9 cellular contexts compared by ENCODE assay signal in the genomic region with DNA sequence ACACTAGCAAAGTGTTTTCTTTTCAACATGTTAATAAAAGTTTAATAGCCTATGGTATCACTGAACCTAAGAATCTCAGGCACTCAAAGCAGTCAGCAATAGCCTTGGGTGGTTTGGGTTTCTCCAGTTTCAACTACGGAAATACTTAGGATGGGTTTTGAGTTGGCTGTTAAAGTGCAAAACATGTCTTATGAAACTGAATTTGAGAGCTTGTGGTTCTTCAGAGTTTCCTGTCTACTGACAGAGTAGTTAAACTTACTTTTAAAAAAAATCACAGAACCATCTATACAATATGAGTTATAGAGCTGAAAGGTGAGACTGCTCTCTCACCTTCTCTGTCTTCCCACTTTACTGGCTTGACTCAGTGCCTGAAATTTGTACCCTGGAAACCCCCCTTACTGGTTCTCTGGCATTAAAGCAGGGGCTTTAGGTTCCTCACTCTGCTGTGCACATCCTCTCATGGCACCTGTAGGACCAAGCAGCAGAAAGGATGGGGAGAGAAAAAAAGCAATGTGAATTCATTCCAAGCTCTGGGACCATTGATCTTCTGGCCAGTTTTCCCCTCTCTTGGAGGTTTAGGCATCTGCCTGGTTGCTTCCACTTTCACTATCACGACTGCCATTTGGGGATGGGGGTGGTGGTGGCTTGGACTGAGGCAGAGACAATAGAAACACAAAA. TPM values are rescaled to one million over a fixed set of nuclear protein-coding genes. Genes with fewer than 3 reads are reported as not detected.
DNase-seq lines count a peak whose midpoint lies in the region; ATAC-seq and TF ChIP-seq lines count a peak whose summit lies in the region.
"Had no signal": no experiment of that assay in that cellular context is flagged by ENCODE, and none has a peak within 500 bp of the region (broad histone marks: within the 10 kb centered on the region; RNA-seq: fewer than 3 reads in every experiment).

No MANE protein-coding gene starts in this region.

- no peaks in the 10 kb centered on the region for H3K36me3 ChIP-seq in CD8-positive, alpha-beta T cell (ENCODE audit: insufficient read depth, low read length)
- H3K36me3 ChIP-seq: heart left ventricle had no signal

- no peaks in the 10 kb centered on the region for H3K9me3 ChIP-seq in CD8-positive, alpha-beta T cell (ENCODE audit: low read length)

- H3K27me3 Mint-ChIP-seq in CD8-positive, alpha-beta T cell (ENCODE audit: low read depth), result no peaks in the 10 kb centered on the region
- H3K27me3 Mint-ChIP-seq in activated T-cell treated with anti-CD3 and anti-CD28 coated beads, Interleukin-2, amount 50 U/mL, for 72 hours (ENCODE audit: low read depth), result no peaks in the 10 kb centered on the region

- ATAC-seq in CD8-positive, alpha-beta T cell, result peak; percentile 88
- peak; percentile 96 for ATAC-seq in GM19351 (IDR thresholded peaks at IDR 0.05; ENCODE audit: unreplicated experiment)
- ATAC-seq in HG03342 (IDR thresholded peaks at IDR 0.05; ENCODE audit: unreplicated experiment), result peak; percentile 94
- ATAC-seq in activated T-cell treated with anti-CD3 and anti-CD28 coated beads, Interleukin-2, amount 50 U/mL, for 72 hours (replicated peaks in 1 of 2), result peak; percentile 96

- intact Hi-C loops in CD8-positive, alpha-beta T cell (cut with DNase I, micrococcal nuclease), result loop anchor here in 1 of 2 experiments (2.0 to 5.0 kb wide), 2 partner anchors 17 to 75 kb away; no protein-coding TSS in a partner anchor
- intact Hi-C loops in head of caudate nucleus (cut with DNase I), result no loop called here

- H3K36me3 Mint-ChIP-seq in CD8-positive, alpha-beta T cell, result peaks cover 14% of the 10 kb centered on the region
- peaks cover 22 to 24% of the 10 kb centered on the region in 2 donors for H3K36me3 Mint-ChIP-seq in activated T-cell treated with anti-CD3 and anti-CD28 coated beads, Interleukin-2, amount 50 U/mL, for 72 hours (ENCODE audit: insufficient read depth in 2 of 2)

- TF ChIP-seq CTCF in CD8-positive, alpha-beta T cell (IDR thresholded peaks at IDR 0.05), result no peak

- peak overlapping the region; percentile 98 for H3K27ac Mint-ChIP-seq in CD8-positive, alpha-beta T cell
- peak overlapping the region; percentile 96 for H3K27ac Mint-ChIP-seq in activated T-cell treated with anti-CD3 and anti-CD28 coated beads, Interleukin-2, amount 50 U/mL, for 72 hours

- POLR2A ChIA-PET in CD8-positive, alpha-beta T cell (lab: Charles Lee), result interaction anchor here (0.7 to 2.5 kb wide), 7 partner anchors 11 to 104 kb away, joined by 3 to 26 read pairs (median 4); a partner anchor contains a TSS

- H3K4me1 ChIP-seq in CD8-positive, alpha-beta T cell (ENCODE audit: insufficient read depth, low read length), result peaks cover 13% of the 10 kb centered on the region

- DNase-seq in CD8-positive, alpha-beta T cell, result peak in 4 of 7 experiments; percentile 5 to 58 (median 21)
- peak; percentile 33 to 49 for DNase-seq in activated T-cell treated with anti-CD3 and anti-CD28 coated beads, Interleukin-2, amount 50 U/mL, for 72 hours
- DNase-seq in stimulated activated CD4-positive, alpha-beta T cell treated with anti-CD3 and anti-CD28 coated beads, Interleukin-2, amount 100 ng/mL, for 4 hours (ENCODE audit: low read depth), result peak; percentile 6
- DNase-seq in anterior cingulate cortex (lab: John Stamatoyannopoulos, UW) (no peak), SIG-M5 treated with dmso at 0.1 percent for 504 hours (lab: John Stamatoyannopoulos, UW; ENCODE audit: unreplicated experiment) (no peak), head of caudate nucleus (no peak)
- DNase-seq: heart left ventricle had no signal

- CTCF ChIA-PET in CD8-positive, alpha-beta T cell (lab: Charles Lee), result interaction anchor here (0.6 to 2.0 kb wide), 6 partner anchors 10 to 98 kb away, joined by 3 to 8 read pairs (median 4); a partner anchor contains a TSS

- H3K27ac ChIP-seq in CD8-positive, alpha-beta T cell (ENCODE audit: low read depth, low read length), result peak overlapping the region; percentile 59

- peaks cover 20% of the 10 kb centered on the region for H3K9me3 Mint-ChIP-seq in CD8-positive, alpha-beta T cell
- H3K9me3 Mint-ChIP-seq in activated T-cell treated with anti-CD3 and anti-CD28 coated beads, Interleukin-2, amount 50 U/mL, for 72 hours, result peaks cover 12 to 17% of the 10 kb centered on the region in 2 donors

- no peaks in the 10 kb centered on the region for H3K27me3 ChIP-seq in CD8-positive, alpha-beta T cell (ENCODE audit: insufficient read depth, low read length)
- H3K27me3 ChIP-seq: heart left ventricle had no signal

- peak overlapping the region; percentile 82 for H3K4me3 Mint-ChIP-seq in CD8-positive, alpha-beta T cell
- H3K4me3 Mint-ChIP-seq in activated T-cell treated with anti-CD3 and anti-CD28 coated beads, Interleukin-2, amount 50 U/mL, for 72 hours, result peak overlapping the region; percentile 58 to 94

- peak overlapping the region; percentile 25 for H3K4me3 ChIP-seq in CD8-positive, alpha-beta T cell (ENCODE audit: low read depth, low read length)

- peaks cover 38% of the 10 kb centered on the region for H3K4me1 Mint-ChIP-seq in CD8-positive, alpha-beta T cell (ENCODE audit: low read depth)
- H3K4me1 Mint-ChIP-seq in activated T-cell treated with anti-CD3 and anti-CD28 coated beads, Interleukin-2, amount 50 U/mL, for 72 hours (ENCODE audit: low read depth), result peaks cover 35% of the 10 kb centered on the region

RNA-seq across cellular contexts. Expression of a gene that starts 18.1 kb away (rescaled TPM):
- total RNA-seq in CD8-positive, alpha-beta T cell, result 10 to 100 TPM; 28.2 to 31.3 TPM
- total RNA-seq in activated T-cell treated with anti-CD3 and anti-CD28 coated beads, Interleukin-2, amount 50 U/mL, for 72 hours, result 1 to 10 TPM; 5.3 to 9.4 TPM

Comparison
In these comparisons a context has a peak if more than half of its experiments do, and no peak if none do; other contexts are left out.
1. DNase-seq: peak in CD8-positive, alpha-beta T cell (4 of 7), activated T-cell treated with anti-CD3 and anti-CD28 coated beads, Interleukin-2, amount 50 U/mL, for 72 hours (2 of 2) and stimulated activated CD4-positive, alpha-beta T cell treated with anti-CD3 and anti-CD28 coated beads, Interleukin-2, amount 100 ng/mL, for 4 hours (single experiment); none in anterior cingulate cortex (0 of 58), SIG-M5 treated with dmso at 0.1 percent for 504 hours (single experiment) and head of caudate nucleus (0 of 42).
2. Peak in every context shown above with its lines, with median percentiles within 50 percentile points of each other: ATAC-seq.